Comparison of ENCODE assay signal across 8 cellular contexts in the genomic region with DNA sequence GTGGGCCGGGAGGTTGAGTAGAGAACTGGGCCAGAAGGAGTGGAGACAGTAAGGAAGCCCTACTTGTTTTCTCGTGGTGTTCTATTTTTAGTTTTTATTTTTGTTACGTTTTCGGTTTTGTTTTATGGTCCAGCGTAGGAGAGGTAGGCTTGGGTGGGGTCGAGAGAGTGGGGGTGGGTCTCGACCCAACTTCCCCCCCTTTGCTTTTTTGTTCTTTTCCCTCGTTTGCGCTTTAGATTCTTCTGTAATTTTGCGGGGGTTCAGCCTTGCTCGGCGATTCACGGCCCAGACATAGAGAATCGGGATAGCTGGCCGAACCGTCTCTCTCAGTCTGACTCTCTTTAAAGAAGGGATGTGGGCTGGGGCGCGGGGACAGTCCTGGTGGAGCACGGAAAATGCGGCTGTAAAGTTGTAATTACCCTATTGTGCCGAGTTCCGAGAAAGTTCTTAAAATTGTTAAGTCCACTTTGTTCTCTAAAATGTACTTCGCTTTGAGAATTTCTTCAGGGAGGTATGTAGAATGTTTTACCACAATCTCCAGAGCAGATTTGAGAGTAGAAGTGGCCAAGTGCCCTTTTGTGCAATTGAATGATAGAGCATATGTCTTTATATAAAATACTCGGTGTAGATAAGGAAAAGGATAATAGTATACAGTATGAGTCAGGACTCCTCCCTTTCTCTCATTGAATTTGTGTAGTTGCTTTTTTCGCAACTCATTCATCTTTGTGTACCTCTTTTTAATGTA. TPM values are rescaled to one million over a fixed set of nuclear protein-coding genes. Genes with fewer than 3 reads are reported as not detected.
DNase-seq lines count a peak whose midpoint lies in the region; ATAC-seq and TF ChIP-seq lines count a peak whose summit lies in the region.

No MANE protein-coding gene starts in this region.

- ATAC-seq in DND-41 (ENCODE audit: insufficient read depth, low read depth) = peak; percentile 46
- peak; percentile 9 for ATAC-seq in GM21619 (IDR thresholded peaks at IDR 0.05; ENCODE audit: unreplicated experiment)
- peak; percentile 8 to 31 for ATAC-seq in lower lobe of right lung

- H3K4me1 Mint-ChIP-seq in dendritic cell treated with granulocyte-macrophage colony-stimulating factor and Interleukin-4, amounts not matched to agents 40 ng/mL and 50 ng/mL, for 4 days (ENCODE audit: low read depth) = peaks cover 18% of the 10 kb centered on the region

- H3K4me2 ChIP-seq in DND-41 (ENCODE audit: insufficient read depth, low read length) = peak overlapping the region; percentile 82
- H3K4me2 ChIP-seq in KMS-11 = peak overlapping the region; percentile 87

- H3K79me2 ChIP-seq in DND-41 (ENCODE audit: insufficient read depth, low read length) = peaks cover 61% of the 10 kb centered on the region
- peaks cover 54% of the 10 kb centered on the region for H3K79me2 ChIP-seq in KMS-11 (ENCODE audit: insufficient read depth, low read depth)

- H3K36me3 Mint-ChIP-seq in dendritic cell treated with granulocyte-macrophage colony-stimulating factor and Interleukin-4, amounts not matched to agents 40 ng/mL and 50 ng/mL, for 4 days (ENCODE audit: low read depth) = peaks cover 24% of the 10 kb centered on the region

- H3K9ac ChIP-seq in DND-41 (ENCODE audit: low read depth, low read length) (peak overlapping the region; percentile 100), KMS-11 (peak overlapping the region; percentile 88)

- H3K4me1 ChIP-seq in DND-41 (ENCODE audit: insufficient read depth, low read length) (peaks cover 46% of the 10 kb centered on the region), KMS-11 (ENCODE audit: low read depth, poor library complexity, severe bottlenecking) (peaks cover 48% of the 10 kb centered on the region), lower lobe of right lung (peaks cover 50% of the 10 kb centered on the region)

- DNase-seq in DND-41 (peak; percentile 44), lower lobe of right lung (peak; percentile 50), epidermal melanocyte (ENCODE audit: insufficient read length, low spot score) (no peak)
- DNase-seq in activated CD4-positive, CD25-positive, alpha-beta regulatory T cell treated with anti-CD3 and anti-CD28 coated beads, Interleukin-2, amount 50 U/mL, for 72 hours = peak; percentile 50
- peak; percentile 20 to 42 for DNase-seq in stimulated activated CD4-positive, alpha-beta T cell treated with anti-CD3 and anti-CD28 coated beads, Interleukin-4, amount 100 ng/mL, for 48 hours (ENCODE audit: low read depth in 2 of 2)

- H3K36me3 ChIP-seq in DND-41 (ENCODE audit: insufficient read depth, low read length) = peaks cover 26% of the 10 kb centered on the region
- H3K36me3 ChIP-seq in KMS-11 (ENCODE audit: insufficient read depth) = no peaks in the 10 kb centered on the region
- H3K36me3 ChIP-seq in lower lobe of right lung = no peaks in the 10 kb centered on the region

- peak overlapping the region; percentile 94 for H3K27ac ChIP-seq in DND-41 (ENCODE audit: low read length)
- H3K27ac ChIP-seq in KMS-11 = peak overlapping the region; percentile 88
- peak overlapping the region; percentile 97 for H3K27ac ChIP-seq in lower lobe of right lung

- intact Hi-C loops in dendritic cell treated with granulocyte-macrophage colony-stimulating factor and Interleukin-4, amounts not matched to agents 40 ng/mL and 50 ng/mL, for 4 days (cut with micrococcal nuclease) = loop anchor here (1.0 to 10.0 kb wide), 4 partner anchors 66 to 1069 kb away; partner anchors contain the start of genes CROT, DBF4, SLC25A40 and SRI
- intact Hi-C loops in lower lobe of right lung (cut with DNase I) = no loop called here

- H3K9me3 Mint-ChIP-seq in dendritic cell treated with granulocyte-macrophage colony-stimulating factor and Interleukin-4, amounts not matched to agents 40 ng/mL and 50 ng/mL, for 4 days = no peaks in the 10 kb centered on the region

- H3K4me3 ChIP-seq in DND-41 (ENCODE audit: low read depth in 1 of 2, low read length in 2 of 2) = peak overlapping the region; percentile 81 to 96
- no peak overlapping the region for H3K4me3 ChIP-seq in KMS-11 (IDR thresholded peaks at IDR 0.05; ENCODE audit: insufficient read depth, low read depth, low read length)
- H3K4me3 ChIP-seq in lower lobe of right lung = peak overlapping the region; percentile 70

- no peaks in the 10 kb centered on the region for H3K27me3 ChIP-seq in DND-41 (ENCODE audit: insufficient read depth, low read length, poor library complexity)
- no peaks in the 10 kb centered on the region for H3K27me3 ChIP-seq in KMS-11 (ENCODE audit: insufficient read depth, low read depth)
- no peaks in the 10 kb centered on the region for H3K27me3 ChIP-seq in lower lobe of right lung (ENCODE audit: low read depth)

- H3K27ac Mint-ChIP-seq in dendritic cell treated with granulocyte-macrophage colony-stimulating factor and Interleukin-4, amounts not matched to agents 40 ng/mL and 50 ng/mL, for 4 days = peak overlapping the region; percentile 100

- H3K4me3 Mint-ChIP-seq in dendritic cell treated with granulocyte-macrophage colony-stimulating factor and Interleukin-4, amounts not matched to agents 40 ng/mL and 50 ng/mL, for 4 days = peak overlapping the region; percentile 98

- H3K27me3 Mint-ChIP-seq in dendritic cell treated with granulocyte-macrophage colony-stimulating factor and Interleukin-4, amounts not matched to agents 40 ng/mL and 50 ng/mL, for 4 days = no peaks in the 10 kb centered on the region

- H4K20me1 ChIP-seq in DND-41 (ENCODE audit: insufficient read depth, low read length) = peaks cover 42% of the 10 kb centered on the region; the same call in 1 of the 2 replicates
- peaks cover 11% of the 10 kb centered on the region; the same call in 1 of the 2 replicates for H4K20me1 ChIP-seq in KMS-11 (ENCODE audit: insufficient read depth)

- no peaks in the 10 kb centered on the region for H3K9me3 ChIP-seq in DND-41 (ENCODE audit: insufficient read depth, low read length, severe bottlenecking)
- H3K9me3 ChIP-seq in lower lobe of right lung = no peaks in the 10 kb centered on the region

- TF ChIP-seq CTCF in DND-41 (IDR thresholded peaks at IDR 0.05; ENCODE audit: borderline replicate concordance, extremely low read depth, low read length, poor library complexity, severe bottlenecking) (no peak), KMS-11 (conservative IDR thresholded peaks at IDR 0.05; ENCODE audit: low read depth, low read length) (no peak), lower lobe of right lung (IDR thresholded peaks at IDR 0.05) (no peak)

- peak overlapping the region; percentile 87 for H2AFZ ChIP-seq in DND-41 (ENCODE audit: low read depth, low read length)
- peak overlapping the region; percentile 58 for H2AFZ ChIP-seq in KMS-11 (ENCODE audit: low read depth)

RNA-seq across cellular contexts. Expression of gene DMTF1, which starts 0.8 kb away (rescaled TPM):
- total RNA-seq in lower lobe of right lung = 81.7 TPM
